Comparison of ENCODE assay signal across 9 cellular contexts in the genomic region with DNA sequence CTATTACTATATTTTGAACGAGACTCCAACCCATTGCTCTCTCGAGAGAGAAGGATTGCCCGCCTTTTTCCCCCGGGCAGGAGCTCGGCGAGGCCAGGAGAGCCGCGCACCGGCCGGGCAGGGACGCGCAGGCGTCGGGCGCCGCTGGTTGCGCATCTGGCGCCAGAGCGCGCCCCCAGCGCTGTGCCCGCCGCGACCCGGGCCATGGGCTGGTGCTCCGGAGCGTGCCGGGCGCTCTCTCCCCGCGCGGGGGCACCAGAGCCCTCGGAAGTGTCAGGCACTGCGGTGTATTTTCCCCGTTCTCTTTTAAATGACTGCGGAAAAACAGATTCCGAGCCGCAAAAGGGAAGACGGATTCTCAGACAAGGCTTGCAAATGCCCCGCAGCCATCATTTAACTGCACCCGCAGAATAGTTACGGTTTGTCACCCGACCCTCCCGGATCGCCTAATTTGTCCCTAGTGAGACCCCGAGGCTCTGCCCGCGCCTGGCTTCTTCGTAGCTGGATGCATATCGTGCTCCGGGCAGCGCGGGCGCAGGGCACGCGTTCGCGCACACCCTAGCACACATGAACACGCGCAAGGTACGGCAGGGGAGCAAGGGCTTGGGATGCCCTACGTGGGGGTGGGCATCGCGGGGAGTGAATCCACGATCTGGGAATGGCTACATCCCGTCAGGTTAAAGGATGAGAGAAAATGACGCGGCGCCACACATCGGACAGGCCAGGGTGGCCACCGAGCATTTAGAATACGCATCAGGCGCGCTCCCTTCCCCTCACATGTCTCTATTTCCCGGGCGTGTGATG. TPM values are rescaled to one million over a fixed set of nuclear protein-coding genes. Genes with fewer than 3 reads are reported as not detected.
DNase-seq lines count a peak whose midpoint lies in the region; ATAC-seq, FAIRE-seq and TF ChIP-seq lines count a peak whose summit lies in the region.
"Had no signal": no experiment of that assay in that cellular context is flagged by ENCODE, and none has a peak within 500 bp of the region (broad histone marks: within the 10 kb centered on the region; RNA-seq: fewer than 3 reads in every experiment).

No MANE protein-coding gene starts in this region.

- H3K9me3 Mint-ChIP-seq in CD14-positive monocyte, result peaks cover 0 to 17% (median 6%) of the 10 kb centered on the region in 7 donors

- in situ Hi-C loops in GM12878 (cut with MboI), result loop anchor here (10.0 kb wide), 1 partner anchor 274 kb away; no protein-coding TSS in a partner anchor

- no peaks in the 10 kb centered on the region; the same call in 1 of the 2 replicates for H4K20me1 ChIP-seq in GM12878 (ENCODE audit: control insufficient read depth, insufficient read depth)

- ATAC-seq in HG03439 (IDR thresholded peaks at IDR 0.05; ENCODE audit: unreplicated experiment), result peak; percentile 73
- ATAC-seq in GM12878, result peak; percentile 95

- TF ChIP-seq POLR2A in GM12878 (IDR thresholded peaks at IDR 0.05; ENCODE audit: low read depth, low read length), result no peak

- RAD21 ChIA-PET in GM12878 (lab: Charles Lee; ENCODE audit: unreplicated experiment), result interaction anchor here (2.1 kb wide), 1 partner anchor 26 kb away, joined by 7 read pairs; no protein-coding TSS in a partner anchor

- CTCF ChIA-PET in GM12878 (lab: Yijun Ruan, JAX), result interaction anchor here (0.6 to 2.0 kb wide), 11 partner anchors 8 to 592 kb away, joined by 3 to 11 read pairs (median 3); no protein-coding TSS in a partner anchor

- peak overlapping the region; percentile 47 to 86 for H3K4me3 Mint-ChIP-seq in CD14-positive monocyte

- SMC1A ChIA-PET in GM12878 (lab: Charles Lee; ENCODE audit: uncharacterized antibody, unreplicated experiment), result interaction anchor here (0.6 to 1.3 kb wide), 3 partner anchors 12 to 291 kb away, joined by 3 to 6 read pairs (median 3); no protein-coding TSS in a partner anchor

- intact Hi-C loops in CD14-positive monocyte (cut with micrococcal nuclease), result no loop called here
- intact Hi-C loops in GM12878 (cut with micrococcal nuclease; ENCODE audit: unreplicated experiment), result loop anchor here (2.0 to 10.0 kb wide), 4 partner anchors 116 to 589 kb away; no protein-coding TSS in a partner anchor

- no TSS peak for BruUV-seq in GM12878 (replicated peaks; lab: Mats Ljungman, UMichigan)

- no peak overlapping the region for H3K27ac Mint-ChIP-seq in CD14-positive monocyte

- H3K79me2 ChIP-seq in GM12878 (ENCODE audit: control insufficient read depth, insufficient read depth, low read length), result no peaks in the 10 kb centered on the region

- TF ChIP-seq CTCF in CD14-positive monocyte (IDR thresholded peaks at IDR 0.05) (no peak), GM12878 (IDR thresholded peaks at IDR 0.05 in 2 of 3, conservative IDR thresholded peaks at IDR 0.05 in 1 of 3; ENCODE audit: control insufficient read depth in 2 of 3, extremely low read depth in 1 of 3, insufficient read depth in 1 of 3, low read depth in 3 of 3, low read length in 3 of 3) (peak; percentile 59 to 65 (median 61); a peak in 5 of 6 replicates), retinal pigment epithelial cell (conservative IDR thresholded peaks at IDR 0.05; ENCODE audit: low read depth, low read length) (peak; percentile 62)

- H3K27ac ChIP-seq in GM12878 (ENCODE audit: control insufficient read depth, insufficient read depth), result no peak overlapping the region
- H3K27ac ChIP-seq: PC-9 had no signal

- peaks cover 5 to 11% of the 10 kb centered on the region in 2 experiments; a peak in 3 of 4 replicates for H3K27me3 ChIP-seq in GM12878 (replicated peaks in 1 of 2; ENCODE audit: control insufficient read depth in 2 of 2, insufficient read depth in 2 of 2, low read length in 1 of 2)

- no peak for FAIRE-seq in GM12878 (lab: Jason Lieb, UNC)

- TF ChIP-seq EP300 in GM12878 (IDR thresholded peaks at IDR 0.05; ENCODE audit: borderline replicate concordance in 1 of 2, control insufficient read depth in 1 of 2, low read depth in 2 of 2, low read length in 2 of 2), result no peak

- peak; percentile 45 for TF ChIP-seq RAD21 in GM12878 (IDR thresholded peaks at IDR 0.05; ENCODE audit: insufficient read depth, low read depth, low read length)

- peak overlapping the region; percentile 56 for H3K4me3 ChIP-seq in GM12878
- H3K4me3 ChIP-seq in iPS-11a (ENCODE audit: low read depth, low read length), result peak overlapping the region; percentile 39
- peak overlapping the region; percentile 40 for H3K4me3 ChIP-seq in retinal pigment epithelial cell (ENCODE audit: low read length)
- H3K4me3 ChIP-seq: PC-9 had no signal

- no peaks in the 10 kb centered on the region for H3K9me3 ChIP-seq in GM12878 (replicated peaks; ENCODE audit: control insufficient read depth, insufficient read depth, low read length)

- peak overlapping the region; percentile 93 for H3K4me2 ChIP-seq in GM12878 (ENCODE audit: control insufficient read depth, insufficient read depth)
- H3K4me2 ChIP-seq: PC-9 had no signal

- no peaks in the 10 kb centered on the region for H3K36me3 ChIP-seq in GM12878 (ENCODE audit: control insufficient read depth in 2 of 2, insufficient read depth in 2 of 2, low read length in 1 of 2)

- peaks cover 56 to 71% (median 58%) of the 10 kb centered on the region in 3 donors for H3K27me3 Mint-ChIP-seq in CD14-positive monocyte (ENCODE audit: low read depth in 3 of 3)

- no peak overlapping the region for H3K9ac ChIP-seq in GM12878 (ENCODE audit: control insufficient read depth, insufficient read depth, low read length)

- under 1% methylated on average over 62 of the region's 76 CpGs for WGBS in GM12878 (ENCODE audit: insufficient coverage, insufficient replicate concordance, low lambda C conversion rate, missing lambda C conversion rate)

- H3K36me3 Mint-ChIP-seq in CD14-positive monocyte, result no peaks in the 10 kb centered on the region

- POLR2A ChIA-PET in GM12878 (lab: Charles Lee), result no interaction called here

- H3K4me1 Mint-ChIP-seq in CD14-positive monocyte, result peaks cover 13% of the 10 kb centered on the region

- DNase-seq in CD14-positive monocyte (ENCODE audit: low spot score), result no peak
- DNase-seq in GM19240 (ENCODE audit: insufficient read length, low spot score), result peak; percentile 41
- DNase-seq in NOMO-1 treated with DMSO at 0.1 percent for 48 hours (lab: John Stamatoyannopoulos, UW; ENCODE audit: unreplicated experiment), result peak; percentile 41
- DNase-seq in GM12878 (ENCODE audit: low read depth, low spot score), result no peak
- peak; percentile 15 for DNase-seq in retinal pigment epithelial cell (ENCODE audit: low read depth)
- no peak for DNase-seq in NK-92 (lab: John Stamatoyannopoulos, UW; ENCODE audit: unreplicated experiment)

- H3K4me1 ChIP-seq in GM12878 (ENCODE audit: control insufficient read depth, insufficient read depth, low read length), result peaks cover 4% of the 10 kb centered on the region; the same call in 1 of the 2 replicates

- peak overlapping the region; percentile 55 for H2AFZ ChIP-seq in GM12878 (ENCODE audit: control insufficient read depth, low read depth, low read length)
- H2AFZ ChIP-seq: PC-9 had no signal

TF ChIP-seq in GM12878, 131 proteins besides CTCF, POLR2A, EP300 and RAD21 (continues in another document):
- no peak for TF ChIP-seq FOS (IDR thresholded peaks at IDR 0.05; ENCODE audit: borderline replicate concordance, extremely low read depth, insufficient read length)
- TF ChIP-seq SMC3 (IDR thresholded peaks at IDR 0.05; ENCODE audit: borderline replicate concordance, low read length), result peak; percentile 48
- TF ChIP-seq, protein P1, sequence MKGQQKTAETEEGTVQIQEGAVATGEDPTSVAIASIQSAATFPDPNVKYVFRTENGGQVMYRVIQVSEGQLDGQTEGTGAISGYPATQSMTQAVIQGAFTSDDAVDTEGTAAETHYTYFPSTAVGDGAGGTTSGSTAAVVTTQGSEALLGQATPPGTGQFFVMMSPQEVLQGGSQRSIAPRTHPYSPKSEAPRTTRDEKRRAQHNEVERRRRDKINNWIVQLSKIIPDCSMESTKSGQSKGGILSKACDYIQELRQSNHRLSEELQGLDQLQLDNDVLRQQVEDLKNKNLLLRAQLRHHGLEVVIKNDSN (IDR thresholded peaks at IDR 0.05; ENCODE audit: borderline replicate concordance, extremely low read length, insufficient read depth, low read depth, low read length), result no peak
- peak; percentile 93 for TF ChIP-seq HDAC6 (IDR thresholded peaks at IDR 0.05; ENCODE audit: unreplicated experiment)
- no peak for TF ChIP-seq WRNIP1 (IDR thresholded peaks at IDR 0.05; ENCODE audit: borderline replicate concordance, low read depth, low read length)
- no peak for TF ChIP-seq SP1 (IDR thresholded peaks at IDR 0.05; ENCODE audit: low read depth, low read length)
- no peak for TF ChIP-seq TCF7 (IDR thresholded peaks at IDR 0.05; ENCODE audit: borderline replicate concordance)

RNA-seq across cellular contexts. Expression of a gene that starts 1.1 kb away (rescaled TPM):
- polyA plus RNA-seq in CD14-positive monocyte (not detected), GM12878 (2011; rRNA removed) (4.6 TPM in 2 replicates), GM12878 (2014; fragmentation: Illumina TruSeq; extraction: Trizol) (1.0 TPM in 2 replicates), GM12878 (2014; fragmentation: Nextera tagmentation; extraction: Ambion mirVana) (under 1 TPM; 0.49 to 0.60 TPM), GM12878 (2014; rRNA removed) (0.42 and 0.48 TPM in 2 replicates), GM12878 (2016; fragmentation: Nextera tagmentation; extraction: Ambion mirVana) (under 1 TPM; 0.70 to 0.78 TPM)
- 1.0 and 1.1 TPM in 2 replicates for total RNA-seq in GM12878 (2013; cell fraction: nucleolus; rRNA removed)
- total RNA-seq in GM12878 (2014; rRNA removed) (0.45 and 0.76 TPM in 2 replicates), GM12878 (2014; rRNA removed; fragmentation: Illumina TruSeq; extraction: Trizol) (0.69 and 0.76 TPM in 2 replicates), GM12878 (2021) (0.51 and 0.59 TPM in 2 replicates)
- 0.52 TPM for polyA plus RNA-seq in GM12878 (2011; ENCODE audit: low read depth)
- polyA plus RNA-seq in GM12878 (2011; cell fraction: cytosol; rRNA removed), result 2.4 and 3.1 TPM in 2 replicates
- polyA plus RNA-seq in GM12878 (2011; cell fraction: nucleus; rRNA removed), result 3.5 and 3.6 TPM in 2 replicates
- 0.55 and 1.0 TPM in 2 replicates for polyA plus RNA-seq in GM12878 (2012)
- polyA minus RNA-seq in GM12878 (2011; rRNA and poly(A)+ RNA removed), result 4.7 and 5.9 TPM in 2 replicates
- polyA minus RNA-seq in GM12878 (2011; cell fraction: cytosol; rRNA and poly(A)+ RNA removed), result 0.53 and 1.2 TPM in 2 replicates
- polyA minus RNA-seq in GM12878 (2011; cell fraction: nucleus; rRNA and poly(A)+ RNA removed), result 4.0 and 5.7 TPM in 2 replicates
- total RNA-seq: PC-9 had no signal

Comparison
In these comparisons a context has a peak if more than half of its experiments do, and no peak if none do; other contexts are left out.
1. DNase-seq: peak in GM19240 (single experiment), NOMO-1 treated with DMSO at 0.1 percent for 48 hours (single experiment) and retinal pigment epithelial cell (single experiment); none in CD14-positive monocyte (single experiment), GM12878 (single experiment) and NK-92 (single experiment).
2. Peak in every context shown above with its lines, with median percentiles within 50 percentile points of each other: H3K4me3 ChIP-seq.